ENCODE assay signal across 8 cellular contexts in the genomic region with DNA sequence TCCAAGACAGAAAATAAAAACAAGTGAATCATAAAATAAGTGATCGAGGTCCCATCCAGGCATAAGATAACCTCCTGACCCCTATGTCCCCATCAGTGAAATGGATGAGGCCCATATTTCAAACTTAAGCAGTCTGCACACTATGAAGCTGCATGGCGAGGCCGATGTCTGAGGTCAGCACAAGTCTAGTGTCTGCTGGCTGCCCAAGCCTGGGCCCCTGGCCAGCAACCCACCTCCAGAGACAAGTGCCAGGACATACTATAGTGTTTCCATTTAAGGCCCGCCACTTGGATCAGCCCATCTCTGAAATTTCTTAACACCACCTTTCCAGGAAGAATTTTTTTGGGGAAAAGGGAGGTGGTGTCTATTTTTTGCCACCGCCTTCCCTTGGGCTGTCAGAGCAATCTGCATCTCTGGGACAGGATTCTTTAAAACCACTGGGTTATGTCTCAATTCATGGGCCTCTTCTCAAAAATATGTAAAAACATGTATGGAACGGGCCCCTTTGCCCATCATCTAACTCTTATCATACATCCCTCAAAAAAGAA. TPM values are rescaled to one million over a fixed set of nuclear protein-coding genes. Genes with fewer than 3 reads are reported as not detected.
A peak's percentile ranks its signal among the peaks of the same experiment; 100 is the strongest.
DNase-seq lines count a peak whose midpoint lies in the region; ATAC-seq and TF ChIP-seq lines count a peak whose summit lies in the region.

No MANE protein-coding gene starts in this region.

- no peaks in the 10 kb centered on the region for H3K27me3 ChIP-seq in BE2C

- H3K4me3 ChIP-seq in BE2C (ENCODE audit: low read depth, low read length) = peak overlapping the region; percentile 64

- no peaks in the 10 kb centered on the region for H3K9me3 Mint-ChIP-seq in natural killer cell

- no peaks in the 10 kb centered on the region for H3K27me3 Mint-ChIP-seq in natural killer cell (ENCODE audit: low read depth in 2 of 2)

- peak overlapping the region; percentile 93 for H3K4me3 Mint-ChIP-seq in natural killer cell

- no peak for DNase-seq in BE2C
- peak; percentile 59 for DNase-seq in RPMI7951 (ENCODE audit: low read depth)
- DNase-seq in epithelial cell of prostate (ENCODE audit: low read depth, low spot score) = no peak
- DNase-seq in natural killer cell = no peak
- DNase-seq in SK-N-DZ (ENCODE audit: low spot score) = no peak
- DNase-seq in iPS-NIHi7 (ENCODE audit: extremely low spot score) = no peak
- DNase-seq in NCI-H774 (lab: John Stamatoyannopoulos, UW) = no peak

- ATAC-seq in natural killer cell (no peak), HG02588 (IDR thresholded peaks at IDR 0.05; ENCODE audit: unreplicated experiment) (no peak)

- no peaks in the 10 kb centered on the region for H3K4me1 ChIP-seq in BE2C

- peaks cover 14 to 20% of the 10 kb centered on the region in 2 donors for H3K4me1 Mint-ChIP-seq in natural killer cell

- no peaks in the 10 kb centered on the region for H3K36me3 ChIP-seq in BE2C

- TF ChIP-seq CTCF in BE2C (IDR thresholded peaks at IDR 0.05; ENCODE audit: low read depth, low read length) (no peak), natural killer cell (IDR thresholded peaks at IDR 0.05) (no peak)

- no peaks in the 10 kb centered on the region for H3K36me3 Mint-ChIP-seq in natural killer cell

- no peaks in the 10 kb centered on the region for H3K9me3 ChIP-seq in BE2C

- peak overlapping the region in 1 of 2 donors; percentile 86 for H3K27ac Mint-ChIP-seq in natural killer cell

- intact Hi-C loops in natural killer cell (cut with micrococcal nuclease) = no loop called here

- peak overlapping the region; percentile 90 for H3K27ac ChIP-seq in epithelial cell of prostate

RNA-seq across cellular contexts. Expression of a gene that starts 1.8 kb away (rescaled TPM):
- polyA plus RNA-seq in BE2C (2012; ENCODE audit: insufficient read depth, insufficient read length, low read depth) = 8.5 TPM
- total RNA-seq in RPMI7951 (2014; rRNA removed; shearing (Covaris generic)) = 28.5 and 33.6 TPM in 2 replicates
- total RNA-seq in natural killer cell = 1 to 10 TPM; 3.3 to 6.9 (median 6.1) TPM
- 4.3 and 5.4 TPM in 2 replicates for polyA plus RNA-seq in SK-N-DZ (2014; cell fraction: cytosol; rRNA removed)
- 8.6 and 9.7 TPM in 2 replicates for polyA plus RNA-seq in SK-N-DZ (2014; cell fraction: nucleus; rRNA removed)
